ENCODE assay signal across 16 cellular contexts in the genomic region with DNA sequence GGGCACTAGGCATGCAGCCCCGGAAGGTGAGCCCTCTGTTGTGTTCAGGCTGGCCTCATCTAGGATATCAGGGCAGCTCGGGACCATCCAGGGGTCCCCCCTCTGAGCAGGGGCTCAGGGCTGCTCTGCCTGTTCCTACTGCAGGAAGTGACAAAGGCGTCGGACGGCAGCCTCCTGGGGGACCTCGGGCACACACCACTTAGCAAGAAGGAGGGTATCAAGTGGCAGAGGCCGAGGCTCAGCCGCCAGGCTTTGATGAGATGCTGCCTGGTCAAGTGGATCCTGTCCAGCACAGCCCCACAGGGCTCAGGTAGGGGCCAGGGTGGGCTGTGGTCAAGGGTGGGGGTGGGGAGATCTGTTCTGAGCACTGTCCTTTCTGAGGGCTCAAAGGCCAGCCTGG. TPM values are rescaled to one million over a fixed set of nuclear protein-coding genes. Genes with fewer than 3 reads are reported as not detected.
A peak's percentile ranks its signal among the peaks of the same experiment; 100 is the strongest.
DNase-seq lines count a peak whose midpoint lies in the region; ATAC-seq, FAIRE-seq and TF ChIP-seq lines count a peak whose summit lies in the region.
"Had no signal": no experiment of that assay in that cellular context is flagged by ENCODE, and none has a peak within 500 bp of the region (broad histone marks: within the 10 kb centered on the region; RNA-seq: fewer than 3 reads in every experiment).

No MANE protein-coding gene starts in this region.

- H3K9me3 ChIP-seq in right cardiac atrium (ENCODE audit: control insufficient read depth, low read length) (no peaks in the 10 kb centered on the region), heart left ventricle (no peaks in the 10 kb centered on the region), kidney (ENCODE audit: control insufficient read depth in 1 of 2, low read length in 2 of 2) (no peaks in the 10 kb centered on the region)

- FAIRE-seq in kidney (lab: Jason Lieb, UNC): no peak

- peak in 2 of 3 donors; percentile 18 for DNase-seq in right cardiac atrium
- no peak for DNase-seq in heart left ventricle
- no peak for DNase-seq in dorsolateral prefrontal cortex
- DNase-seq in SIG-M5 treated with dmso at 0.1 percent for 504 hours (lab: John Stamatoyannopoulos, UW; ENCODE audit: unreplicated experiment): no peak
- DNase-seq in kidney: no peak
- DNase-seq in foreskin keratinocyte: no peak
- DNase-seq: CD4-positive, alpha-beta memory T cell; DND-41; GF-D8; HCEC 1CT; HFFc6; IMR-90 had no signal

- H3K36me3 ChIP-seq in heart left ventricle (no peaks in the 10 kb centered on the region), kidney (ENCODE audit: control insufficient read depth in 1 of 2, insufficient read depth in 2 of 2, low read length in 2 of 2) (no peaks in the 10 kb centered on the region)

- no peaks in the 10 kb centered on the region for H3K4me1 Mint-ChIP-seq in stimulated activated memory B cell treated with anti-CD40 and anti-IgM and Interleukin-4, amounts not matched to agents 10 μg/mL and 1 μg/mL and 100 μg/mL, for 72 hours

- H3K27ac ChIP-seq in right cardiac atrium (ENCODE audit: low read length): no peak overlapping the region
- no peak overlapping the region for H3K27ac ChIP-seq in heart left ventricle
- H3K27ac ChIP-seq in dorsolateral prefrontal cortex: peak overlapping the region in 37 of 59 donors; percentile 5 to 99 (median 90)
- no peak overlapping the region for H3K27ac ChIP-seq in kidney (ENCODE audit: low read depth in 2 of 2, low read length in 2 of 2)
- H3K27ac ChIP-seq in foreskin keratinocyte: no peak overlapping the region
- H3K27ac ChIP-seq: C4-2B, HL-60 had no signal

- H3K27ac Mint-ChIP-seq in stimulated activated memory B cell treated with anti-CD40 and anti-IgM and Interleukin-4, amounts not matched to agents 10 μg/mL and 1 μg/mL and 100 μg/mL, for 72 hours: no peak overlapping the region
- H3K27ac Mint-ChIP-seq: CD4-positive, alpha-beta memory T cell; HFFc6 had no signal

- 65% methylated on average over 8 of the region's 8 CpGs for WGBS in right cardiac atrium
- WGBS in heart left ventricle, 4 donors: 42 to 61% (median 48%) methylated on average over 8 of the region's 8 CpGs

- no peaks in the 10 kb centered on the region for H3K9me3 Mint-ChIP-seq in stimulated activated memory B cell treated with anti-CD40 and anti-IgM and Interleukin-4, amounts not matched to agents 10 μg/mL and 1 μg/mL and 100 μg/mL, for 72 hours
- H3K9me3 Mint-ChIP-seq: CD4-positive, alpha-beta memory T cell; HFFc6 had no signal

- H3K9ac ChIP-seq in kidney (ENCODE audit: low read length in 2 of 2): no peak overlapping the region

- ATAC-seq in right cardiac atrium (no peak), heart left ventricle (no peak), HG03342 (IDR thresholded peaks at IDR 0.05; ENCODE audit: unreplicated experiment) (no peak), foreskin keratinocyte (no peak)
- ATAC-seq in stimulated activated memory B cell treated with anti-CD40 and anti-IgM and Interleukin-4, amounts not matched to agents 10 μg/mL and 1 μg/mL and 100 μg/mL, for 72 hours: peak; percentile 5

- H3K4me3 Mint-ChIP-seq in stimulated activated memory B cell treated with anti-CD40 and anti-IgM and Interleukin-4, amounts not matched to agents 10 μg/mL and 1 μg/mL and 100 μg/mL, for 72 hours: no peak overlapping the region
- H3K4me3 Mint-ChIP-seq: CD4-positive, alpha-beta memory T cell; HFFc6 had no signal

- H3K27me3 ChIP-seq in right cardiac atrium (ENCODE audit: control insufficient read depth, insufficient read depth) (no peaks in the 10 kb centered on the region), heart left ventricle (peaks cover 0 to 9% (median 0%) of the 10 kb centered on the region in 9 donors), dorsolateral prefrontal cortex (no peaks in the 10 kb centered on the region), foreskin keratinocyte (peaks cover 20% of the 10 kb centered on the region)

- H3K36me3 Mint-ChIP-seq in stimulated activated memory B cell treated with anti-CD40 and anti-IgM and Interleukin-4, amounts not matched to agents 10 μg/mL and 1 μg/mL and 100 μg/mL, for 72 hours: no peaks in the 10 kb centered on the region
- H3K36me3 Mint-ChIP-seq: CD4-positive, alpha-beta memory T cell had no signal

- H3K4me3 ChIP-seq in right cardiac atrium (ENCODE audit: low read length) (no peak overlapping the region), heart left ventricle (no peak overlapping the region), dorsolateral prefrontal cortex (no peak overlapping the region), kidney (ENCODE audit: low read length in 2 of 2) (no peak overlapping the region)

- intact Hi-C loops in right cardiac atrium (cut with DNase I) (no loop called here), heart left ventricle (cut with DNase I) (loop anchor here in 6 of 10 donors (5.0 to 10.0 kb wide), 3 partner anchors 75 to 115 kb away; no protein-coding TSS in a partner anchor), dorsolateral prefrontal cortex (cut with DNase I) (no loop called here), kidney (cut with DNase I) (no loop called here)

- no peak for TF ChIP-seq CTCF in heart left ventricle (IDR thresholded peaks at IDR 0.05)
- no peak for TF ChIP-seq CTCF in dorsolateral prefrontal cortex (IDR thresholded peaks at IDR 0.05 in 54 of 56, conservative IDR thresholded peaks at IDR 0.05 in 2 of 56; ENCODE audit: low read depth in 1 of 56, partially characterized antibody in 56 of 56)
- no peak for TF ChIP-seq CTCF in kidney (IDR thresholded peaks at IDR 0.05; ENCODE audit: borderline replicate concordance, extremely low read depth, insufficient read depth)
- TF ChIP-seq CTCF in foreskin keratinocyte (conservative IDR thresholded peaks at IDR 0.05): no peak

- H3K27me3 Mint-ChIP-seq in stimulated activated memory B cell treated with anti-CD40 and anti-IgM and Interleukin-4, amounts not matched to agents 10 μg/mL and 1 μg/mL and 100 μg/mL, for 72 hours: peaks cover 22% of the 10 kb centered on the region

- no peaks in the 10 kb centered on the region for H3K4me1 ChIP-seq in right cardiac atrium (ENCODE audit: control insufficient read depth, insufficient read depth, low read length)
- H3K4me1 ChIP-seq in heart left ventricle: no peaks in the 10 kb centered on the region
- peaks cover 0 to 24% of the 10 kb centered on the region in 2 donors for H3K4me1 ChIP-seq in kidney (ENCODE audit: control insufficient read depth in 1 of 2, insufficient read depth in 1 of 2, low read depth in 1 of 2, low read length in 2 of 2)
- peaks cover under 1% of the 10 kb centered on the region for H3K4me1 ChIP-seq in foreskin keratinocyte

- no peak for TF ChIP-seq POLR2A in heart left ventricle (IDR thresholded peaks at IDR 0.05)

RNA-seq across cellular contexts. Expression of gene KCNIP3, which starts 13.1 kb away (rescaled TPM):
- total RNA-seq in right cardiac atrium (1 to 10 TPM; 1.9 to 5.9 (median 2.9) TPM), heart left ventricle (1 to 10 TPM; 2.7 to 8.3 (median 4.0) TPM), dorsolateral prefrontal cortex (100 to 1,000 TPM in 1 of 120 experiments, 10 to 100 TPM in 119; 28.2 to 102 (median 60.5) TPM), kidney (27.6 TPM), foreskin keratinocyte (6.4 and 9.0 TPM in 2 replicates)
- polyA plus RNA-seq in right cardiac atrium (3.9 TPM), heart left ventricle (1 to 10 TPM; 2.7 to 4.3 TPM), kidney (ENCODE audit: insufficient read depth, low read depth, low replicate concordance) (14.8 TPM), foreskin keratinocyte (7.1 and 9.2 TPM in 2 replicates)
- total RNA-seq: CD4-positive, alpha-beta memory T cell had no signal
- polyA plus RNA-seq: CD4-positive, alpha-beta memory T cell had no signal

RNA-seq across cellular contexts. Expression of gene PROM2, which starts 36.0 kb away (rescaled TPM):
- total RNA-seq in right cardiac atrium (1 to 10 TPM in 3 of 4 donors, under 1 TPM in 1; 0.66 to 1.6 (median 1.3) TPM), heart left ventricle (1 to 10 TPM in 5 of 9 donors, under 1 TPM in 4; 0.36 to 1.9 (median 1.1) TPM), dorsolateral prefrontal cortex (10 to 100 TPM in 36 of 120 experiments, 1 to 10 TPM in 84; 4.2 to 20.6 (median 8.8) TPM), kidney (65.6 TPM), foreskin keratinocyte (38.4 and 40.7 TPM in 2 replicates)
- polyA plus RNA-seq in right cardiac atrium (0.79 TPM), heart left ventricle (1 to 10 TPM in 1 of 2 donors, under 1 TPM in 1; 0.35 to 1.4 TPM), kidney (ENCODE audit: insufficient read depth, low read depth, low replicate concordance) (55.6 TPM), foreskin keratinocyte (25.4 and 26.6 TPM in 2 replicates)
- total RNA-seq: IMR-90 had no signal
- polyA plus RNA-seq: CD4-positive, alpha-beta memory T cell had no signal

Comparison
In these comparisons a context has a peak if more than half of its experiments do, and no peak if none do; other contexts are left out.
1. DNase-seq: peak in right cardiac atrium (2 of 3); none in heart left ventricle (0 of 5), dorsolateral prefrontal cortex (0 of 10), SIG-M5 treated with dmso at 0.1 percent for 504 hours (single experiment), kidney (single experiment) and foreskin keratinocyte (0 of 2).
2. intact Hi-C loops: an anchor here in heart left ventricle (5.0 to 10.0 kb wide); none called in right cardiac atrium, dorsolateral prefrontal cortex and kidney.
3. H3K27ac ChIP-seq: peak in dorsolateral prefrontal cortex (37 of 59); none in right cardiac atrium (single experiment), heart left ventricle (0 of 12), kidney (0 of 2) and foreskin keratinocyte (single experiment).